8 cellular contexts compared by ENCODE assay signal in the genomic region with DNA sequence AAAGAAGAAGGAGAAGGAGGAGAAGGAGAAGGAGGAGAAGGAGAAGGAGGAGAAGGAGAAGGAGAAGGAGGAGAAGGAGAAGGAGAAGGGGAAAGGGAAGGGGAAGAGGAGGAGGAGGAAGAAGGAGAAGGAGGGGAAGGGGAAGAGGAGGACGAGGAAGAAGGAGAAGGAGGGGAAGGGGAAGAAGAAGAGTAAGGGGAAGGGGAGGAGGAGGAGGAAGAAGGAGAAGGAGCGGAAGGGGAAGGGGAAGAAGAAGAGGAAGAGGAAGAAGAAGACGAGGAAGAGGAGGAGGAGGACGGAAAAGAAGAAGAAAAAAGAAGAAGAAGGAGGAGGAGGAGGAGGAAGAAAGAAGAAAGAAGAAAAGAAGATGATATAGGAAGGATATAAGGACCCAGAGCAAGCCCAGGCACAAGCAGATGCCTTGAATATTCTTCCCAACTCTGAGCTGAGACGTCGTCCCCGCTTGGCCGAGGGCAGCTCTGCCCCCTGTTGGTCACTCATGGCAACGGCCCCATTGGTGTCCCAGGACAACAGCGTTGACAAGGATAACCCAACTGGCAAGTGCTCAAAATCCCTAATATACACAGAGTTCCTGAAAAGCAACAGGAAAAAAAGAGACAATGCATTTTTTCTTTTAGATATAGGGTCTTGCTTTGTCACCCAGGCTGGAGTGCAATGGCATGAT. TPM values are rescaled to one million over a fixed set of nuclear protein-coding genes. Genes with fewer than 3 reads are reported as not detected.
DNase-seq lines count a peak whose midpoint lies in the region; ATAC-seq, FAIRE-seq and TF ChIP-seq lines count a peak whose summit lies in the region.

No MANE protein-coding gene starts in this region.

- H3K36me3 ChIP-seq in astrocyte (ENCODE audit: insufficient read depth, low read length) (no peaks in the 10 kb centered on the region), mesendoderm (ENCODE audit: control insufficient read depth, insufficient read depth, low read length) (no peaks in the 10 kb centered on the region)

- H3K79me2 ChIP-seq in astrocyte (ENCODE audit: insufficient read depth, low read length) (no peaks in the 10 kb centered on the region), mesendoderm (ENCODE audit: control insufficient read depth, insufficient read depth, low read length) (no peaks in the 10 kb centered on the region)

- H3K9me3 ChIP-seq in astrocyte (ENCODE audit: insufficient read depth, low read depth, low read length), result peaks cover 3% of the 10 kb centered on the region

- H3K4ac ChIP-seq in mesendoderm (ENCODE audit: low read depth, low read length), result no peak overlapping the region

- H3K27ac Mint-ChIP-seq in Calu3 (ENCODE audit: unreplicated experiment) (no peak overlapping the region), astrocyte (ENCODE audit: unreplicated experiment) (no peak overlapping the region)

- no peaks in the 10 kb centered on the region for H3K9me3 Mint-ChIP-seq in Calu3 (ENCODE audit: low read depth, unreplicated experiment)
- peaks cover 4% of the 10 kb centered on the region for H3K9me3 Mint-ChIP-seq in astrocyte (ENCODE audit: unreplicated experiment)

- no peak for FAIRE-seq in astrocyte (lab: Jason Lieb, UNC)

- no peak overlapping the region for H4K8ac ChIP-seq in mesendoderm (ENCODE audit: low read depth, low read length)

- H3K4me1 ChIP-seq in astrocyte (ENCODE audit: insufficient read depth, low read length) (peaks cover 19% of the 10 kb centered on the region), mesendoderm (ENCODE audit: control insufficient read depth, low read depth, low read length) (no peaks in the 10 kb centered on the region)

- ATAC-seq in GM18505 (IDR thresholded peaks at IDR 0.05; ENCODE audit: unreplicated experiment) (no peak), HG03432 (IDR thresholded peaks at IDR 0.05; ENCODE audit: unreplicated experiment) (no peak)

- no peaks in the 10 kb centered on the region for H4K20me1 ChIP-seq in astrocyte (ENCODE audit: insufficient read depth, low read length)

- H3K4me3 ChIP-seq in astrocyte (ENCODE audit: insufficient read depth, low read depth, low read length) (no peak overlapping the region), mesendoderm (ENCODE audit: low read length) (no peak overlapping the region)

- H2BK120ac ChIP-seq in mesendoderm (ENCODE audit: low read depth, low read length), result no peak overlapping the region

- H3K4me2 ChIP-seq in astrocyte (ENCODE audit: low read length) (no peak overlapping the region), mesendoderm (ENCODE audit: low read length) (no peak overlapping the region)

- no peaks in the 10 kb centered on the region for H3K79me1 ChIP-seq in mesendoderm (ENCODE audit: low read length)

- WGBS in mesendoderm (ENCODE audit: extremely low coverage, insufficient coverage, low lambda C conversion rate), result 100% methylated on average over 1 of the region's 10 CpGs

- CTCF ChIA-PET in Calu3 (lab: Charles Lee), result interaction anchor here (0.6 to 2.4 kb wide), 8 partner anchors 9 to 456 kb away, joined by 3 to 11 read pairs (median 4); no protein-coding TSS in a partner anchor

- H3K27me3 ChIP-seq in astrocyte (ENCODE audit: insufficient read depth, low read length) (no peaks in the 10 kb centered on the region), mesendoderm (ENCODE audit: insufficient read depth, low read length, poor library complexity) (no peaks in the 10 kb centered on the region)

- no peak overlapping the region for H2BK5ac ChIP-seq in mesendoderm (ENCODE audit: low read length)

- H3K36me3 Mint-ChIP-seq in Calu3 (ENCODE audit: insufficient read depth, unreplicated experiment) (peaks cover 8% of the 10 kb centered on the region), astrocyte (ENCODE audit: low read depth, unreplicated experiment) (no peaks in the 10 kb centered on the region)

- BruUV-seq in Calu3 (replicated peaks; lab: Mats Ljungman, UMichigan), result no TSS peak

- H3K4me1 Mint-ChIP-seq in Calu3 (ENCODE audit: low read depth, unreplicated experiment) (peaks cover 43% of the 10 kb centered on the region), astrocyte (ENCODE audit: low read depth, unreplicated experiment) (peaks cover 7% of the 10 kb centered on the region)

- no peak overlapping the region for H3K23ac ChIP-seq in mesendoderm (ENCODE audit: low read length)

- TF ChIP-seq POLR2A in GM18505 (IDR thresholded peaks at IDR 0.05; ENCODE audit: borderline replicate concordance, extremely low read depth, insufficient read depth, insufficient read length), result no peak

- TF ChIP-seq CTCF in Calu3 (IDR thresholded peaks at IDR 0.05; ENCODE audit: unreplicated experiment), result peak; percentile 57
- peak; percentile 31 for TF ChIP-seq CTCF in astrocyte (IDR thresholded peaks at IDR 0.05; ENCODE audit: insufficient read depth, low read depth, low read length)

- intact Hi-C loops in Calu3 (cut with micrococcal nuclease; ENCODE audit: unreplicated experiment), result no loop called here

- no peak overlapping the region for H3K27ac ChIP-seq in astrocyte (ENCODE audit: low read depth, low read length)
- no peak overlapping the region for H3K27ac ChIP-seq in mesendoderm (ENCODE audit: low read depth, low read length)

- H3K27me3 Mint-ChIP-seq in Calu3 (ENCODE audit: unreplicated experiment) (no peaks in the 10 kb centered on the region), astrocyte (ENCODE audit: low read depth, unreplicated experiment) (peaks cover 5% of the 10 kb centered on the region)

- H2AFZ ChIP-seq in astrocyte (ENCODE audit: low read depth, low read length), result no peak overlapping the region

- H2AK5ac ChIP-seq in mesendoderm (ENCODE audit: low read length), result no peak overlapping the region

- peak overlapping the region; percentile 54 for H3K56ac ChIP-seq in mesendoderm (ENCODE audit: low read length)

- H3K4me3 Mint-ChIP-seq in Calu3 (ENCODE audit: low read depth, unreplicated experiment) (no peak overlapping the region), astrocyte (ENCODE audit: unreplicated experiment) (no peak overlapping the region)

- no peak overlapping the region for H2BK15ac ChIP-seq in mesendoderm (replicated peaks; ENCODE audit: low read depth)

- H3K9ac ChIP-seq in astrocyte (ENCODE audit: low read length) (no peak overlapping the region), mesendoderm (ENCODE audit: low read length) (no peak overlapping the region)

- H4K5ac ChIP-seq in mesendoderm (ENCODE audit: low read length), result no peak overlapping the region

- DNase-seq in Calu3, result peak; percentile 63
- peak; percentile 52 for DNase-seq in HT-29 (ENCODE audit: low spot score)
- no peak for DNase-seq in astrocyte (ENCODE audit: low read depth)
- DNase-seq in mesendoderm, result peak; percentile 73
- no peak for DNase-seq in NCI-H1694 (lab: John Stamatoyannopoulos, UW)
- no peak for DNase-seq in NCI-H524 treated with DMSO at 0.1 percent for 48 hours (lab: John Stamatoyannopoulos, UW)

- no peak overlapping the region for H3K18ac ChIP-seq in mesendoderm (ENCODE audit: low read length)

RNA-seq across cellular contexts. Expression of gene IGSF23, which starts 30.6 kb away (rescaled TPM):
- total RNA-seq in Calu3 (2022), result not detected in 2 replicates
- total RNA-seq in HT-29 (2014; rRNA removed; shearing (Covaris generic)), result not detected in 2 replicates
- total RNA-seq in astrocyte, result not detected in 2 replicates
- not detected for polyA plus RNA-seq in mesendoderm (2013, experiment 1 of 2)
- not detected for polyA plus RNA-seq in mesendoderm (2013, experiment 2 of 2)

RNA-seq across cellular contexts. Expression of gene CEACAM20, which starts 53.2 kb away (rescaled TPM):
- total RNA-seq in Calu3 (2022) (0.17 and 0.28 TPM in 2 replicates), astrocyte (not detected in 2 replicates)
- total RNA-seq in HT-29 (2014; rRNA removed; shearing (Covaris generic)), result not detected in 2 replicates
- not detected for polyA plus RNA-seq in mesendoderm (2013, experiment 1 of 2)
- polyA plus RNA-seq in mesendoderm (2013, experiment 2 of 2), result not detected

Comparison
In these comparisons a context has a peak if more than half of its experiments do, and no peak if none do; other contexts are left out.
1. DNase-seq: peak in Calu3 (single experiment), HT-29 (single experiment) and mesendoderm (single experiment); none in astrocyte (single experiment), NCI-H1694 (single experiment) and NCI-H524 treated with DMSO at 0.1 percent for 48 hours (single experiment).